ENCODE assay signal across 8 cellular contexts in genomic region chr5:42949348-42950090, GRCh38.
DNase-seq lines count a peak whose midpoint lies in the region; ATAC-seq and TF ChIP-seq lines count a peak whose summit lies in the region.

No MANE protein-coding gene starts in this region.

- POLR2A ChIA-PET in RWPE1 (lab: Yijun Ruan, JAX; ENCODE audit: low non-redundant PET) = no interaction called here

- DNase-seq in A172 (ENCODE audit: low spot score) (peak; percentile 76), RWPE1 (ENCODE audit: low spot score) (no peak), germinal center (ENCODE audit: low spot score) (peak; percentile 61), skeletal muscle cell (ENCODE audit: low read depth) (peak; percentile 47), NCI-H1436 treated with DMSO at 0.1 percent for 48 hours (lab: John Stamatoyannopoulos, UW) (no peak)
- DNase-seq in activated effector memory CD4-positive, alpha-beta T cell treated with Interleukin-2 at 50 U/mL for 16 hours = peak; percentile 53

- no peak for TF ChIP-seq CTCF in RWPE1 (conservative IDR thresholded peaks at IDR 0.05; ENCODE audit: low read depth)

- ATAC-seq in GM18870 (IDR thresholded peaks at IDR 0.05; ENCODE audit: unreplicated experiment) (peak; percentile 75), HG03066 (IDR thresholded peaks at IDR 0.05; ENCODE audit: low read depth, unreplicated experiment) (peak; percentile 49)

- peak overlapping the region; percentile 95 for H3K27ac ChIP-seq in RWPE1

- CTCF ChIA-PET in RWPE1 (lab: Yijun Ruan, JAX) = no interaction called here

- peak overlapping the region; percentile 58 for H3K4me3 ChIP-seq in skeletal muscle cell (ENCODE audit: low read depth, low read length)

Comparison
In these comparisons a context has a peak if more than half of its experiments do, and no peak if none do; other contexts are left out.
1. DNase-seq: peak in A172 (single experiment), activated effector memory CD4-positive, alpha-beta T cell treated with Interleukin-2 at 50 U/mL for 16 hours (single experiment), germinal center (single experiment) and skeletal muscle cell (single experiment); none in RWPE1 (single experiment) and NCI-H1436 treated with DMSO at 0.1 percent for 48 hours (single experiment).